Comparison of ENCODE assay signal across 24 cellular contexts in genomic region chr11:1556278-1557167, GRCh38. TPM values are rescaled to one million over a fixed set of nuclear protein-coding genes. Genes with fewer than 3 reads are reported as not detected.
DNase-seq lines count a peak whose midpoint lies in the region; ATAC-seq and TF ChIP-seq lines count a peak whose summit lies in the region.
"Had no signal": no experiment of that assay in that cellular context is flagged by ENCODE, and none has a peak within 500 bp of the region (broad histone marks: within the 10 kb centered on the region; RNA-seq: fewer than 3 reads in every experiment).

No MANE protein-coding gene starts in this region.

- H3K27ac ChIP-seq in dorsolateral prefrontal cortex (peak overlapping the region in 35 of 59 donors; percentile 21 to 96 (median 65)), upper lobe of right lung (no peak overlapping the region)
- H3K27ac ChIP-seq: KMS-11, SJCRH30 had no signal

- no peaks in the 10 kb centered on the region for H3K9me3 ChIP-seq in upper lobe of right lung
- H3K9me3 ChIP-seq: SJCRH30 had no signal

- no peak overlapping the region for H3K27ac Mint-ChIP-seq in natural killer cell treated with Interleukin-12 subunit alpha and Interleukin-12 subunit beta and Interleukin-15 and Interleukin-18, amount 100 ng/mL, for 72 hours
- H3K27ac Mint-ChIP-seq in natural killer cell (no peak overlapping the region), glutamatergic neuron (ENCODE audit: unreplicated experiment) (no peak overlapping the region)
- H3K27ac Mint-ChIP-seq: CD8-positive, alpha-beta memory T cell had no signal

- H3K4me3 ChIP-seq in dorsolateral prefrontal cortex (no peak overlapping the region), upper lobe of right lung (no peak overlapping the region)
- H3K4me3 ChIP-seq: SJCRH30 had no signal

- no peak for ATAC-seq in natural killer cell treated with Interleukin-12 subunit alpha and Interleukin-12 subunit beta and Interleukin-15 and Interleukin-18, amount 100 ng/mL, for 72 hours
- ATAC-seq in natural killer cell, result no peak
- no peak for ATAC-seq in upper lobe of right lung
- ATAC-seq in GM18868 (IDR thresholded peaks at IDR 0.05; ENCODE audit: unreplicated experiment), result no peak
- no peak for ATAC-seq in GM21786 (IDR thresholded peaks at IDR 0.05; ENCODE audit: unreplicated experiment)
- ATAC-seq: HCT116 had no signal

- H3K4me1 Mint-ChIP-seq in natural killer cell treated with Interleukin-12 subunit alpha and Interleukin-12 subunit beta and Interleukin-15 and Interleukin-18, amount 100 ng/mL, for 72 hours (ENCODE audit: low read depth in 2 of 2), result no peaks in the 10 kb centered on the region
- peaks cover 0 to 3% of the 10 kb centered on the region in 2 donors for H3K4me1 Mint-ChIP-seq in natural killer cell
- peaks cover 1% of the 10 kb centered on the region for H3K4me1 Mint-ChIP-seq in glutamatergic neuron (ENCODE audit: low read depth, unreplicated experiment)
- H3K4me1 Mint-ChIP-seq: CD8-positive, alpha-beta memory T cell had no signal

- H3K27me3 Mint-ChIP-seq in natural killer cell treated with Interleukin-12 subunit alpha and Interleukin-12 subunit beta and Interleukin-15 and Interleukin-18, amount 100 ng/mL, for 72 hours, result peaks cover 0 to 11% of the 10 kb centered on the region in 2 donors
- H3K27me3 Mint-ChIP-seq in natural killer cell (ENCODE audit: low read depth in 2 of 2) (peaks cover 0 to 19% of the 10 kb centered on the region in 2 donors), glutamatergic neuron (ENCODE audit: unreplicated experiment) (peaks cover 15% of the 10 kb centered on the region)

- H3K27me3 ChIP-seq in dorsolateral prefrontal cortex, result peaks cover 0 to 2% (median 0%) of the 10 kb centered on the region in 45 donors
- peaks cover 9% of the 10 kb centered on the region for H3K27me3 ChIP-seq in upper lobe of right lung
- H3K27me3 ChIP-seq: SJCRH30 had no signal

- TF ChIP-seq CTCF in natural killer cell (IDR thresholded peaks at IDR 0.05) (no peak), dorsolateral prefrontal cortex (IDR thresholded peaks at IDR 0.05 in 54 of 56, conservative IDR thresholded peaks at IDR 0.05 in 2 of 56; ENCODE audit: low read depth in 1 of 56, partially characterized antibody in 56 of 56) (no peak), glutamatergic neuron (IDR thresholded peaks at IDR 0.05; ENCODE audit: partially characterized antibody, unreplicated experiment) (no peak), upper lobe of right lung (IDR thresholded peaks at IDR 0.05) (no peak)

- H3K36me3 ChIP-seq in upper lobe of right lung, result no peaks in the 10 kb centered on the region
- H3K36me3 ChIP-seq: SJCRH30 had no signal

- no peak overlapping the region for H3K4me3 Mint-ChIP-seq in natural killer cell treated with Interleukin-12 subunit alpha and Interleukin-12 subunit beta and Interleukin-15 and Interleukin-18, amount 100 ng/mL, for 72 hours
- H3K4me3 Mint-ChIP-seq in natural killer cell (no peak overlapping the region), glutamatergic neuron (ENCODE audit: unreplicated experiment) (no peak overlapping the region)

- peaks cover 26% of the 10 kb centered on the region for H3K4me1 ChIP-seq in upper lobe of right lung

- no peaks in the 10 kb centered on the region for H3K9me3 Mint-ChIP-seq in natural killer cell treated with Interleukin-12 subunit alpha and Interleukin-12 subunit beta and Interleukin-15 and Interleukin-18, amount 100 ng/mL, for 72 hours
- no peaks in the 10 kb centered on the region for H3K9me3 Mint-ChIP-seq in natural killer cell
- peaks cover 5% of the 10 kb centered on the region for H3K9me3 Mint-ChIP-seq in glutamatergic neuron (ENCODE audit: unreplicated experiment)
- H3K9me3 Mint-ChIP-seq: CD8-positive, alpha-beta memory T cell had no signal

- intact Hi-C loops in natural killer cell (cut with micrococcal nuclease) (no loop called here), dorsolateral prefrontal cortex (cut with DNase I) (no loop called here), upper lobe of right lung (cut with DNase I) (no loop called here)

- peak; percentile 40 for DNase-seq in natural killer cell treated with Interleukin-12 subunit alpha and Interleukin-12 subunit beta and Interleukin-15 and Interleukin-18, amount 100 ng/mL, for 72 hours (ENCODE audit: low spot score)
- DNase-seq in natural killer cell (no peak), dorsolateral prefrontal cortex (peak in 2 of 10 donors; percentile 33 to 35), glutamatergic neuron (peak; percentile 37), upper lobe of right lung (peak; percentile 58), SKM-1 treated with dmso at 0.1 percent for 144 hours (lab: John Stamatoyannopoulos, UW; ENCODE audit: unreplicated experiment) (no peak)
- DNase-seq: AML-193; C1 segment of cervical spinal cord; IMR-90; NCI-H1092 treated with DMSO at 0.1 percent for 48 hours; NCI-H1436 treated with DMSO at 0.1 percent for 48 hours; NCI-H1930; NCI-H226; NCI-H524; NCI-H774; NK-92 treated with Interleukin-12 subunit alpha and Interleukin-12 subunit beta, amount 100 ng/mL, for 24 hours; SJCRH30 had no signal

- no peaks in the 10 kb centered on the region for H3K36me3 Mint-ChIP-seq in natural killer cell treated with Interleukin-12 subunit alpha and Interleukin-12 subunit beta and Interleukin-15 and Interleukin-18, amount 100 ng/mL, for 72 hours
- H3K36me3 Mint-ChIP-seq in natural killer cell, result no peaks in the 10 kb centered on the region
- no peaks in the 10 kb centered on the region for H3K36me3 Mint-ChIP-seq in glutamatergic neuron (ENCODE audit: unreplicated experiment)

RNA-seq across cellular contexts. Expression of gene DUSP8, which starts 15.5 kb away (rescaled TPM):
- 1 to 10 TPM; 4.2 to 5.4 TPM for total RNA-seq in natural killer cell treated with Interleukin-12 subunit alpha and Interleukin-12 subunit beta and Interleukin-15 and Interleukin-18, amount 100 ng/mL, for 72 hours
- total RNA-seq in natural killer cell (10 to 100 TPM; 24.1 to 47.3 (median 38.4) TPM), dorsolateral prefrontal cortex (100 to 1,000 TPM in 11 of 120 experiments, 10 to 100 TPM in 109; 41.1 to 144 (median 77.7) TPM), glutamatergic neuron (ENCODE audit: unreplicated experiment) (123 TPM), upper lobe of right lung (18.0 TPM)

RNA-seq across cellular contexts. Expression of gene KRTAP5-1, which starts 28.6 kb away (rescaled TPM):
- total RNA-seq in natural killer cell treated with Interleukin-12 subunit alpha and Interleukin-12 subunit beta and Interleukin-15 and Interleukin-18, amount 100 ng/mL, for 72 hours, result not detected
- total RNA-seq in natural killer cell, result not detected
- total RNA-seq in dorsolateral prefrontal cortex, result not detected
- not detected for total RNA-seq in glutamatergic neuron (ENCODE audit: unreplicated experiment)
- not detected for total RNA-seq in upper lobe of right lung
- total RNA-seq: A172; CD8-positive, alpha-beta memory T cell; Daoy; IMR-90; SJCRH30 had no signal

RNA-seq across cellular contexts. Expression of gene KRTAP5-2, which starts 41.6 kb away (rescaled TPM):
- total RNA-seq in natural killer cell treated with Interleukin-12 subunit alpha and Interleukin-12 subunit beta and Interleukin-15 and Interleukin-18, amount 100 ng/mL, for 72 hours, result not detected
- total RNA-seq in natural killer cell (not detected), dorsolateral prefrontal cortex (under 1 TPM in 2 of 120 experiments, not detected in 118; 0.69 to 0.74 TPM), glutamatergic neuron (ENCODE audit: unreplicated experiment) (not detected), upper lobe of right lung (not detected)
- total RNA-seq: A172; CD8-positive, alpha-beta memory T cell; Daoy; IMR-90; SJCRH30 had no signal

RNA-seq across cellular contexts. Expression of gene KRTAP5-3, which starts 51.7 kb away (rescaled TPM):
- not detected for total RNA-seq in natural killer cell treated with Interleukin-12 subunit alpha and Interleukin-12 subunit beta and Interleukin-15 and Interleukin-18, amount 100 ng/mL, for 72 hours
- total RNA-seq in natural killer cell, result not detected
- total RNA-seq in dorsolateral prefrontal cortex, result not detected
- not detected for total RNA-seq in glutamatergic neuron (ENCODE audit: unreplicated experiment)
- not detected for total RNA-seq in upper lobe of right lung
- total RNA-seq: A172; CD8-positive, alpha-beta memory T cell; Daoy; IMR-90; SJCRH30 had no signal

Comparison
In these comparisons a context has a peak if more than half of its experiments do, and no peak if none do; other contexts are left out.
1. DNase-seq: peak in natural killer cell treated with Interleukin-12 subunit alpha and Interleukin-12 subunit beta and Interleukin-15 and Interleukin-18, amount 100 ng/mL, for 72 hours (single experiment), glutamatergic neuron (single experiment) and upper lobe of right lung (single experiment); none in natural killer cell (single experiment) and SKM-1 treated with dmso at 0.1 percent for 144 hours (single experiment).